11 cellular contexts compared by ENCODE assay signal in the genomic region with DNA sequence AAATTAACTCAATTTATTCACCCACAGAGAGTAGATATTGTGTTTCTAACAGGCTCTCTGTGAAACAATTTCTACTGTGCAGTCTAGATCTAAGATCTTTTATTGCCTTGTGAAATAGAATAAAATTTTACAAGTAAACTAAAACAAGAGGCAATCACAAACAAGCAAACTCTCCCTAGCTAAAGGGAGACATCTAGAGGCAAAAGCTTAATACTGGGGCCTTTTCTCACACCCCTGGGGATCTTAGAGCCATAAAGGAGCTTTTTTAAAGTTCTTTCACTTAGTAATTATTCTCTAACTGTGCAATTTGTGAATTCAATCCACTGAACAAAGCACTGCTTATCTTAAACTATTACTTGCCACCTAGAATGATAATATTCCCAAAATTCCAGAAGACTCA.
DNase-seq lines count a peak whose midpoint lies in the region; ATAC-seq, FAIRE-seq and TF ChIP-seq lines count a peak whose summit lies in the region.
"Had no signal": no experiment of that assay in that cellular context is flagged by ENCODE, and none has a peak within 500 bp of the region (broad histone marks: within the 10 kb centered on the region; RNA-seq: fewer than 3 reads in every experiment).

No MANE protein-coding gene starts in this region.

- H3K27ac ChIP-seq in WERI-Rb-1: no peak overlapping the region

- ATAC-seq in GM21390 (IDR thresholded peaks at IDR 0.05; ENCODE audit: unreplicated experiment): no peak

- DNase-seq in CD1c-positive myeloid dendritic cell (ENCODE audit: extremely low spot score) (peak; percentile 8), HTR-8/SVneo (ENCODE audit: insufficient read length, low spot score) (no peak), WERI-Rb-1 (no peak), kidney glomerular epithelial cell (lab: John Stamatoyannopoulos, UW) (peak; percentile 24), NCI-H128 (lab: John Stamatoyannopoulos, UW; ENCODE audit: unreplicated experiment) (no peak), HuH-7.5 (ENCODE audit: low spot score) (no peak), NCI-H748 (lab: John Stamatoyannopoulos, UW; ENCODE audit: unreplicated experiment) (no peak)
- DNase-seq: activated CD4-positive, alpha-beta T cell treated with anti-CD3 and anti-CD28 coated beads, Interleukin-2, amount 10 ng/mL, durations not matched to agents 7 days and 5 days; NCI-H1694 treated with DMSO at 0.1 percent for 48 hours had no signal

- H3K9me3 ChIP-seq in WERI-Rb-1 (ENCODE audit: severe bottlenecking): no peaks in the 10 kb centered on the region

- no peak overlapping the region for H3K4me3 ChIP-seq in WERI-Rb-1 (ENCODE audit: low read depth, low read length)

- FAIRE-seq in HTR-8/SVneo (lab: Jason Lieb, UNC): peak; percentile 36
- FAIRE-seq: urothelium cell line had no signal

- H3K36me3 ChIP-seq in WERI-Rb-1: peaks cover 27% of the 10 kb centered on the region

- no peaks in the 10 kb centered on the region for H3K27me3 ChIP-seq in WERI-Rb-1 (ENCODE audit: insufficient read depth, low read depth, severe bottlenecking)

- TF ChIP-seq CTCF in WERI-Rb-1 (IDR thresholded peaks at IDR 0.05; ENCODE audit: low read depth, low read length): 0 out of 2 replicates have a peak, but pooled peaks have one; percentile 14

Comparison
In these comparisons a context has a peak if more than half of its experiments do, and no peak if none do; other contexts are left out.
1. DNase-seq: peak in CD1c-positive myeloid dendritic cell (single experiment) and kidney glomerular epithelial cell (single experiment); none in HTR-8/SVneo (single experiment), WERI-Rb-1 (single experiment), NCI-H128 (single experiment), HuH-7.5 (single experiment) and NCI-H748 (single experiment).